1 cellular context compared by ENCODE assay signal in genomic region chr6:36820700-36821580, GRCh38.
TF ChIP-seq lines count a peak whose summit lies in the region.

No MANE protein-coding gene starts in this region.

TF ChIP-seq in K562, 482 proteins besides CTCF, POLR2A, EP300 and RAD21 (continues in another document):
- TF ChIP-seq USF2 (CRISPR knock-in tag; IDR thresholded peaks at IDR 0.05) = 0 out of 2 replicates have a peak, but pooled peaks have one; percentile 8
- no peak for TF ChIP-seq ZBTB1 (CRISPR knock-in tag; IDR thresholded peaks at IDR 0.05; ENCODE audit: borderline replicate concordance, low read depth)
- TF ChIP-seq JUND (IDR thresholded peaks at IDR 0.05; ENCODE audit: borderline replicate concordance, low read depth, low read length) = peak; percentile 93
- TF ChIP-seq JUND (tag; IDR thresholded peaks at IDR 0.05; ENCODE audit: borderline replicate concordance, low read depth, low read length) = peak; percentile 87; the same call in 2 of the 3 replicates
- no peak for TF ChIP-seq SRSF3 (IDR thresholded peaks at IDR 0.05; ENCODE audit: insufficient read depth, low read length)
- TF ChIP-seq PRMT5 (CRISPR knock-in tag; IDR thresholded peaks at IDR 0.05) = no peak
- TF ChIP-seq ZNF224 (CRISPR knock-in tag; IDR thresholded peaks at IDR 0.05) = no peak
- TF ChIP-seq RBM34 (IDR thresholded peaks at IDR 0.05; ENCODE audit: borderline replicate concordance, insufficient read depth, low read length) = no peak
- TF ChIP-seq ZNF280A (IDR thresholded peaks at IDR 0.05; ENCODE audit: low read depth, partially characterized antibody) = no peak
- TF ChIP-seq ZBTB11 (CRISPR knock-in tag; IDR thresholded peaks at IDR 0.05) = peak in 1 of 3 experiments; percentile 75; a peak in 2 of 6 replicates
- TF ChIP-seq CHD7 (IDR thresholded peaks at IDR 0.05; ENCODE audit: low read depth, low read length) = no peak
- TF ChIP-seq ZNF175 (CRISPR knock-in tag; IDR thresholded peaks at IDR 0.05; ENCODE audit: low read depth) = peak; percentile 91
- no peak for TF ChIP-seq CLOCK (CRISPR knock-in tag; IDR thresholded peaks at IDR 0.05; ENCODE audit: borderline replicate concordance)
- TF ChIP-seq CHD2 (IDR thresholded peaks at IDR 0.05; ENCODE audit: low read depth, low read length) = no peak
- TF ChIP-seq ZC3H11A (IDR thresholded peaks at IDR 0.05; ENCODE audit: low read depth, low read length) = no peak
- TF ChIP-seq ZBTB9 (CRISPR knock-in tag; IDR thresholded peaks at IDR 0.05) = 0 out of 2 replicates have a peak, but pooled peaks have one; percentile 49
- TF ChIP-seq ZNF121 (CRISPR knock-in tag; conservative IDR thresholded peaks at IDR 0.05) = no peak
- peak; percentile 79 to 85; a peak in 3 of 4 replicates for TF ChIP-seq ARNT (IDR thresholded peaks at IDR 0.05)
- peak; percentile 73 for TF ChIP-seq ZNF699 (CRISPR knock-in tag; IDR thresholded peaks at IDR 0.05; ENCODE audit: insufficient replicate concordance)
- TF ChIP-seq ATF3 (IDR thresholded peaks at IDR 0.05) = peak; percentile 92
- TF ChIP-seq ATF3 (CRISPR knock-in tag; conservative IDR thresholded peaks at IDR 0.05) = no peak
- TF ChIP-seq CC2D1A (IDR thresholded peaks at IDR 0.05) = no peak
- TF ChIP-seq ZNF76 (CRISPR knock-in tag; IDR thresholded peaks at IDR 0.05; ENCODE audit: borderline replicate concordance) = no peak; the same call in 1 of the 2 replicates
- no peak for TF ChIP-seq DACH1 (IDR thresholded peaks at IDR 0.05; ENCODE audit: partially characterized antibody)
- TF ChIP-seq LEF1 (IDR thresholded peaks at IDR 0.05) = peak; percentile 84
- TF ChIP-seq SNRNP70 (optimal IDR thresholded peaks at IDR 0.05; ENCODE audit: low read depth, low read length) = no peak
- TF ChIP-seq CHD1 (IDR thresholded peaks at IDR 0.05; ENCODE audit: low read length) = no peak
- no peak for TF ChIP-seq RNF2 (IDR thresholded peaks at IDR 0.05)
- TF ChIP-seq HBP1 (CRISPR knock-in tag; IDR thresholded peaks at IDR 0.05) = no peak
- TF ChIP-seq NCOA6 (IDR thresholded peaks at IDR 0.05) = no peak
- TF ChIP-seq HEY1 (CRISPR knock-in tag; IDR thresholded peaks at IDR 0.05; ENCODE audit: borderline replicate concordance) = peak; percentile 50; the same call in 1 of the 2 replicates
- TF ChIP-seq ZNF23 (CRISPR knock-in tag; IDR thresholded peaks at IDR 0.05) = no peak
- peak; percentile 86 for TF ChIP-seq GATAD2A (IDR thresholded peaks at IDR 0.05)
- peak; percentile 77; the same call in 1 of the 2 replicates for TF ChIP-seq GATA2 (CRISPR knock-in tag; IDR thresholded peaks at IDR 0.05)
- peak; percentile 67; the same call in 1 of the 2 replicates for TF ChIP-seq HSF4 (CRISPR knock-in tag; IDR thresholded peaks at IDR 0.05; ENCODE audit: borderline replicate concordance)
- TF ChIP-seq SP1 (CRISPR knock-in tag; IDR thresholded peaks at IDR 0.05) = no peak
